Comparison of ENCODE assay signal across 9 cellular contexts in genomic region chr19:2624537-2625091, GRCh38.
A peak's percentile ranks its signal among the peaks of the same experiment; 100 is the strongest.
DNase-seq lines count a peak whose midpoint lies in the region; ATAC-seq and TF ChIP-seq lines count a peak whose summit lies in the region.
"Had no signal": no experiment of that assay in that cellular context is flagged by ENCODE, and none has a peak within 500 bp of the region (broad histone marks: within the 10 kb centered on the region; RNA-seq: fewer than 3 reads in every experiment).

No MANE protein-coding gene starts in this region.

- peaks cover 19 to 90% of the 10 kb centered on the region in 2 donors for H3K4me1 ChIP-seq in left lung
- H3K4me1 ChIP-seq in ovary (ENCODE audit: insufficient read depth), result no peaks in the 10 kb centered on the region

- 71 to 83% (median 75%) methylated on average over 11 of the region's 11 CpGs for WGBS in ovary, 3 donors

- H3K27ac ChIP-seq in left lung (peak overlapping the region; percentile 65 to 97), ovary (no peak overlapping the region)

- H3K9me3 ChIP-seq in left lung, result peaks cover 0 to 4% of the 10 kb centered on the region in 2 donors
- H3K9me3 ChIP-seq in ovary, result no peaks in the 10 kb centered on the region

- no peak for TF ChIP-seq EP300 in ovary (IDR thresholded peaks at IDR 0.05)

- H3K27ac Mint-ChIP-seq in natural killer cell treated with Interleukin-12 subunit alpha and Interleukin-12 subunit beta and Interleukin-15 and Interleukin-18, amount 100 ng/mL, for 72 hours, result peak overlapping the region; percentile 39 to 94
- no peak overlapping the region for H3K27ac Mint-ChIP-seq in natural killer cell
- H3K27ac Mint-ChIP-seq in activated T-cell treated with anti-CD3 and anti-CD28 coated beads, Interleukin-2, amount 50 U/mL, for 72 hours, result no peak overlapping the region

- TF ChIP-seq POLR2A in ovary (IDR thresholded peaks at IDR 0.05), result no peak

- ATAC-seq in natural killer cell treated with Interleukin-12 subunit alpha and Interleukin-12 subunit beta and Interleukin-15 and Interleukin-18, amount 100 ng/mL, for 72 hours, result no peak
- ATAC-seq in natural killer cell (no peak), left lung (peak; percentile 69), HG02938 (IDR thresholded peaks at IDR 0.05; ENCODE audit: unreplicated experiment) (no peak)
- no peak for ATAC-seq in activated T-cell treated with anti-CD3 and anti-CD28 coated beads, Interleukin-2, amount 50 U/mL, for 72 hours (replicated peaks in 1 of 2)

- DNase-seq in natural killer cell treated with Interleukin-12 subunit alpha and Interleukin-12 subunit beta and Interleukin-15 and Interleukin-18, amount 100 ng/mL, for 72 hours (ENCODE audit: low spot score), result no peak
- DNase-seq in natural killer cell, result no peak
- DNase-seq in astrocyte of the cerebellum (ENCODE audit: low read depth), result no peak
- peak; percentile 64 to 83 for DNase-seq in left lung
- DNase-seq in ovary, result no peak
- DNase-seq in NCI-H2107 treated with DMSO at 0.1 percent for 48 hours (lab: John Stamatoyannopoulos, UW; ENCODE audit: unreplicated experiment), result no peak
- no peak for DNase-seq in activated T-cell treated with anti-CD3 and anti-CD28 coated beads, Interleukin-2, amount 50 U/mL, for 72 hours

- in situ Hi-C loops in astrocyte of the cerebellum (cut with HindIII; ENCODE audit: low sequenced_read_pairs), result no loop called here

- peaks cover 11% of the 10 kb centered on the region for H3K36me3 Mint-ChIP-seq in natural killer cell treated with Interleukin-12 subunit alpha and Interleukin-12 subunit beta and Interleukin-15 and Interleukin-18, amount 100 ng/mL, for 72 hours
- no peaks in the 10 kb centered on the region for H3K36me3 Mint-ChIP-seq in natural killer cell
- peaks cover 8 to 10% of the 10 kb centered on the region in 2 donors for H3K36me3 Mint-ChIP-seq in activated T-cell treated with anti-CD3 and anti-CD28 coated beads, Interleukin-2, amount 50 U/mL, for 72 hours (ENCODE audit: insufficient read depth in 2 of 2)

- intact Hi-C loops in natural killer cell (cut with micrococcal nuclease), result loop anchor here (10.0 kb wide), 1 partner anchor 460 kb away; the partner anchor contains the start of gene DOT1L
- intact Hi-C loops in left lung (cut with DNase I), result no loop called here
- intact Hi-C loops in ovary (cut with DNase I), result no loop called here

- H3K27me3 Mint-ChIP-seq in natural killer cell treated with Interleukin-12 subunit alpha and Interleukin-12 subunit beta and Interleukin-15 and Interleukin-18, amount 100 ng/mL, for 72 hours, result no peaks in the 10 kb centered on the region
- H3K27me3 Mint-ChIP-seq in natural killer cell (ENCODE audit: low read depth in 2 of 2), result no peaks in the 10 kb centered on the region
- no peaks in the 10 kb centered on the region for H3K27me3 Mint-ChIP-seq in activated T-cell treated with anti-CD3 and anti-CD28 coated beads, Interleukin-2, amount 50 U/mL, for 72 hours (ENCODE audit: low read depth)
- H3K27me3 Mint-ChIP-seq: activated naive CD8-positive, alpha-beta T cell had no signal

- peaks cover 13% of the 10 kb centered on the region for H3K9me3 Mint-ChIP-seq in natural killer cell treated with Interleukin-12 subunit alpha and Interleukin-12 subunit beta and Interleukin-15 and Interleukin-18, amount 100 ng/mL, for 72 hours
- H3K9me3 Mint-ChIP-seq in natural killer cell, result no peaks in the 10 kb centered on the region
- peaks cover 3 to 9% of the 10 kb centered on the region in 2 donors for H3K9me3 Mint-ChIP-seq in activated T-cell treated with anti-CD3 and anti-CD28 coated beads, Interleukin-2, amount 50 U/mL, for 72 hours

- TF ChIP-seq CTCF in natural killer cell (IDR thresholded peaks at IDR 0.05) (no peak), astrocyte of the cerebellum (IDR thresholded peaks at IDR 0.05; ENCODE audit: low read depth, low read length, missing control alignments) (peak; percentile 10), left lung (IDR thresholded peaks at IDR 0.05) (peak in 1 of 2 donors; percentile 10), ovary (IDR thresholded peaks at IDR 0.05) (no peak)

- H3K4me3 ChIP-seq in astrocyte of the cerebellum (ENCODE audit: low read depth, low read length), result no peak overlapping the region
- H3K4me3 ChIP-seq in left lung, result no peak overlapping the region
- no peak overlapping the region for H3K4me3 ChIP-seq in ovary

- no peaks in the 10 kb centered on the region for H3K36me3 ChIP-seq in left lung
- no peaks in the 10 kb centered on the region for H3K36me3 ChIP-seq in ovary

- H3K27me3 ChIP-seq in left lung, result no peaks in the 10 kb centered on the region
- H3K27me3 ChIP-seq in ovary, result no peaks in the 10 kb centered on the region

- peaks cover 65 to 74% of the 10 kb centered on the region in 2 donors for H3K4me1 Mint-ChIP-seq in natural killer cell treated with Interleukin-12 subunit alpha and Interleukin-12 subunit beta and Interleukin-15 and Interleukin-18, amount 100 ng/mL, for 72 hours (ENCODE audit: low read depth in 2 of 2)
- H3K4me1 Mint-ChIP-seq in natural killer cell, result peaks cover 49 to 64% of the 10 kb centered on the region in 2 donors
- H3K4me1 Mint-ChIP-seq in activated T-cell treated with anti-CD3 and anti-CD28 coated beads, Interleukin-2, amount 50 U/mL, for 72 hours (ENCODE audit: low read depth), result peaks cover 58% of the 10 kb centered on the region

- no peak overlapping the region for H3K4me3 Mint-ChIP-seq in natural killer cell treated with Interleukin-12 subunit alpha and Interleukin-12 subunit beta and Interleukin-15 and Interleukin-18, amount 100 ng/mL, for 72 hours
- no peak overlapping the region for H3K4me3 Mint-ChIP-seq in natural killer cell
- H3K4me3 Mint-ChIP-seq in activated T-cell treated with anti-CD3 and anti-CD28 coated beads, Interleukin-2, amount 50 U/mL, for 72 hours, result no peak overlapping the region
- H3K4me3 Mint-ChIP-seq: activated naive CD8-positive, alpha-beta T cell had no signal

Comparison
In these comparisons a context has a peak if more than half of its experiments do, and no peak if none do; other contexts are left out.
1. H3K27ac Mint-ChIP-seq: peak in natural killer cell treated with Interleukin-12 subunit alpha and Interleukin-12 subunit beta and Interleukin-15 and Interleukin-18, amount 100 ng/mL, for 72 hours (2 of 2); none in natural killer cell (0 of 2) and activated T-cell treated with anti-CD3 and anti-CD28 coated beads, Interleukin-2, amount 50 U/mL, for 72 hours (single experiment).
2. DNase-seq: peak in left lung (2 of 2); none in natural killer cell treated with Interleukin-12 subunit alpha and Interleukin-12 subunit beta and Interleukin-15 and Interleukin-18, amount 100 ng/mL, for 72 hours (single experiment), natural killer cell (single experiment), astrocyte of the cerebellum (single experiment), ovary (0 of 5), NCI-H2107 treated with DMSO at 0.1 percent for 48 hours (single experiment) and activated T-cell treated with anti-CD3 and anti-CD28 coated beads, Interleukin-2, amount 50 U/mL, for 72 hours (0 of 2).
3. H3K27ac ChIP-seq: peak in left lung (2 of 2); none in ovary (0 of 2).